ENCODE assay signal across 9 cellular contexts in genomic region chr16:49282690-49283375, GRCh38. TPM values are rescaled to one million over a fixed set of nuclear protein-coding genes. Genes with fewer than 3 reads are reported as not detected.
A peak's percentile ranks its signal among the peaks of the same experiment; 100 is the strongest.
DNase-seq lines count a peak whose midpoint lies in the region; ATAC-seq and TF ChIP-seq lines count a peak whose summit lies in the region.
"Had no signal": no experiment of that assay in that cellular context is flagged by ENCODE, and none has a peak within 500 bp of the region (broad histone marks: within the 10 kb centered on the region; RNA-seq: fewer than 3 reads in every experiment).

No MANE protein-coding gene starts in this region.

- 4 to 9% methylated on average over 24 to 46 of the region's 49 CpGs for WGBS in esophagus squamous epithelium, 2 donors
- WGBS in gastroesophageal sphincter (ENCODE audit: low coverage in 1 of 2), 2 donors = 1 to 3% methylated on average over 15 to 26 of the region's 49 CpGs

- TF ChIP-seq POLR2A in esophagus squamous epithelium (IDR thresholded peaks at IDR 0.05) (no peak), gastroesophageal sphincter (IDR thresholded peaks at IDR 0.05) (no peak)

- ATAC-seq in gastroesophageal sphincter = no peak

- in situ Hi-C loops in GM13977 (cut with MboI; ENCODE audit: low pct_unique_long_range_greater_than_20kb, low sequenced_read_pairs, unreplicated experiment) = no loop called here

- H3K27ac ChIP-seq in esophagus squamous epithelium = no peak overlapping the region
- H3K27ac ChIP-seq in gastroesophageal sphincter = no peak overlapping the region
- H3K27ac ChIP-seq: SK-N-MC had no signal

- intact Hi-C loops in esophagus squamous epithelium (cut with DNase I) = no loop called here

- no peaks in the 10 kb centered on the region for H3K36me3 ChIP-seq in esophagus squamous epithelium
- no peaks in the 10 kb centered on the region for H3K36me3 ChIP-seq in gastroesophageal sphincter

- H3K9me3 ChIP-seq in esophagus squamous epithelium = no peaks in the 10 kb centered on the region
- H3K9me3 ChIP-seq in gastroesophageal sphincter = no peaks in the 10 kb centered on the region

- DNase-seq in GM13977 (ENCODE audit: low spot score) (peak; percentile 31), NCI-H748 (lab: John Stamatoyannopoulos, UW; ENCODE audit: unreplicated experiment) (peak; percentile 71), esophagus squamous epithelium (lab: John Stamatoyannopoulos, UW) (no peak), pons (ENCODE audit: low spot score) (peak; percentile 12), CD1c-positive myeloid dendritic cell (ENCODE audit: extremely low spot score) (no peak), DMS153 treated with DMSO at 0.1 percent for 48 hours (lab: John Stamatoyannopoulos, UW; ENCODE audit: unreplicated experiment) (no peak), DMS53 (lab: John Stamatoyannopoulos, UW) (no peak)

- peak overlapping the region in 3 of 4 donors; percentile 34 to 64 (median 51) for H3K4me3 ChIP-seq in esophagus squamous epithelium
- H3K4me3 ChIP-seq in gastroesophageal sphincter = peak overlapping the region in 1 of 2 donors; percentile 57
- H3K4me3 ChIP-seq: SK-N-MC had no signal

- H3K4me1 ChIP-seq in esophagus squamous epithelium = peaks cover 4 to 56% (median 22%) of the 10 kb centered on the region in 3 donors
- peaks cover 0 to 59% (median 19%) of the 10 kb centered on the region in 3 donors for H3K4me1 ChIP-seq in gastroesophageal sphincter

- no peak for TF ChIP-seq EP300 in gastroesophageal sphincter (IDR thresholded peaks at IDR 0.05)

- no peak for TF ChIP-seq CTCF in GM13977 (IDR thresholded peaks at IDR 0.05; ENCODE audit: extremely low read depth, insufficient read depth, missing control alignments)
- no peak for TF ChIP-seq CTCF in esophagus squamous epithelium (IDR thresholded peaks at IDR 0.05)
- no peak for TF ChIP-seq CTCF in gastroesophageal sphincter (IDR thresholded peaks at IDR 0.05)

- H3K27me3 ChIP-seq in esophagus squamous epithelium = peaks cover 25 to 98% (median 33%) of the 10 kb centered on the region in 4 donors
- H3K27me3 ChIP-seq in gastroesophageal sphincter = peaks cover 100% of the 10 kb centered on the region

RNA-seq across cellular contexts. Expression of gene CBLN1, which starts 1.2 kb away (rescaled TPM):
- total RNA-seq in esophagus squamous epithelium = under 1 TPM in 2 of 4 donors, not detected in 2; 0.26 to 0.38 TPM
- total RNA-seq in gastroesophageal sphincter = 1 to 10 TPM in 1 of 4 donors, under 1 TPM in 1, not detected in 2; 0.45 to 1.3 TPM

Comparison
In these comparisons a context has a peak if more than half of its experiments do, and no peak if none do; other contexts are left out.
1. DNase-seq: peak in GM13977 (single experiment), NCI-H748 (single experiment) and pons (single experiment); none in esophagus squamous epithelium (single experiment), CD1c-positive myeloid dendritic cell (single experiment), DMS153 treated with DMSO at 0.1 percent for 48 hours (single experiment) and DMS53 (single experiment).